Comparison of ENCODE assay signal across 11 cellular contexts in the genomic region with DNA sequence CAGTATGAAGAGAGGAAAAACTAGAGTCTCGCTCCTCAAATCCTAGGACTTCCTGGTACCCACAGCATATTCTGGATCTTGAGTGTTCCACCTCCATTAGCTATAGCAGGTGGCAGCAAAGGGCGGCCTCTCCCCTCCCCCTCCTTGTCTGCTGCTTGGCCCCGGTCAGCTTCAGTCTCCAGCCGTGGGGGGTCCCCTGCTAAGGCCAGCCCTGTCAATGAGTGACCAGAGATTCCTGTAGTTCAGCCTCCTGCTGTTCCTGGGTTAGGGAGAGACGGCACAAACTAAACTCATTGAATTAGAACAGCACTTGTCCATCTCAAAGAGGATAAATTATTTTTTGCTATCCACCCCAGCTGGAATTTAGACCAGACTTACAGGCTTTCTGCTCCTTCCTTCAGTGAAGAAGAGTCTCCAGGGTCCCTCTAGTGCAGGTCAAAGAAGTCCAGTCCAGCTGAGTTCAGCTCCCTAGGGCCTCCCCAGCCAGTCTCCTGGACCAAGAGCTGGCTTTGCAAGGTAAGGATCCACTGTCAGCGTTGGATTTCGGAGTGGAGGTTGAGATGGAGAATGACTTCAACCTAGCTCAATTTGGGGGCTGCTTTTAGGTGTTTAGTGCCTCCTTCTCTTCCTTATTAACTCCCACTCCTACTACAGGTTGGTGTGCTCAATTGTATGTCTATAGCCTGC. TPM values are rescaled to one million over a fixed set of nuclear protein-coding genes. Genes with fewer than 3 reads are reported as not detected.
DNase-seq lines count a peak whose midpoint lies in the region; ATAC-seq, FAIRE-seq and TF ChIP-seq lines count a peak whose summit lies in the region.
"Had no signal": no experiment of that assay in that cellular context is flagged by ENCODE, and none has a peak within 500 bp of the region (broad histone marks: within the 10 kb centered on the region; RNA-seq: fewer than 3 reads in every experiment).

No MANE protein-coding gene starts in this region.

- no peak overlapping the region for H3K9ac ChIP-seq in kidney (ENCODE audit: low read length in 2 of 2)
- peak overlapping the region; percentile 37 for H3K9ac ChIP-seq in skeletal muscle satellite cell (ENCODE audit: low read depth, low read length)

- peak overlapping the region; percentile 69 for H3K4me2 ChIP-seq in skeletal muscle satellite cell (ENCODE audit: low read length)

- no peak for TF ChIP-seq CTCF in ascending aorta (IDR thresholded peaks at IDR 0.05)
- TF ChIP-seq CTCF in kidney (IDR thresholded peaks at IDR 0.05; ENCODE audit: borderline replicate concordance, extremely low read depth, insufficient read depth): no peak
- TF ChIP-seq CTCF in omental fat pad (IDR thresholded peaks at IDR 0.05): no peak

- H3K36me3 ChIP-seq in ascending aorta: peaks cover 17 to 21% of the 10 kb centered on the region in 2 donors
- H3K36me3 ChIP-seq in kidney (ENCODE audit: control insufficient read depth in 1 of 2, insufficient read depth in 2 of 2, low read length in 2 of 2): peaks cover 12 to 13% of the 10 kb centered on the region in 2 donors
- H3K36me3 ChIP-seq in skeletal muscle satellite cell (ENCODE audit: insufficient read depth, low read length): peaks cover 26% of the 10 kb centered on the region

- H3K9me3 ChIP-seq in ascending aorta (no peaks in the 10 kb centered on the region), kidney (ENCODE audit: control insufficient read depth in 1 of 2, low read length in 2 of 2) (no peaks in the 10 kb centered on the region), skeletal muscle satellite cell (replicated peaks; ENCODE audit: low read length) (no peaks in the 10 kb centered on the region)

- in situ Hi-C loops in Caki2 (cut with HindIII; ENCODE audit: low pct_unique_long_range_greater_than_20kb, low sequenced_read_pairs): no loop called here

- DNase-seq in Caki2 (ENCODE audit: low read depth) (peak; percentile 49), ascending aorta (ENCODE audit: low spot score in 2 of 2) (peak in 1 of 2 donors; percentile 63), kidney (peak; percentile 86), NCI-H2196 (lab: John Stamatoyannopoulos, UW; ENCODE audit: unreplicated experiment) (no peak), AML-193 (lab: John Stamatoyannopoulos, UW) (no peak), NCI-H1105 (lab: John Stamatoyannopoulos, UW) (no peak), omental fat pad (ENCODE audit: low spot score) (no peak)
- DNase-seq: foreskin melanocyte; GDM1; stimulated activated CD4-positive, alpha-beta T cell treated with anti-CD3 and anti-CD28 coated beads, Interleukin-12 subunit alpha, Interleukin-12 subunit beta, amount 100 ng/mL, for 4 hours had no signal

- ATAC-seq in omental fat pad (ENCODE audit: low FRiP score): no peak

- H3K4me1 ChIP-seq in ascending aorta (peaks cover 10 to 45% of the 10 kb centered on the region in 2 donors), kidney (ENCODE audit: control insufficient read depth in 1 of 2, insufficient read depth in 1 of 2, low read depth in 1 of 2, low read length in 2 of 2) (peaks cover 35 to 37% of the 10 kb centered on the region in 2 donors), skeletal muscle satellite cell (ENCODE audit: control insufficient read depth, insufficient read depth, low read length) (peaks cover 57% of the 10 kb centered on the region)

- no peaks in the 10 kb centered on the region for H3K27me3 ChIP-seq in ascending aorta
- no peaks in the 10 kb centered on the region for H3K27me3 ChIP-seq in skeletal muscle satellite cell (ENCODE audit: control insufficient read depth, insufficient read depth, low read length)

- H3K27ac ChIP-seq in ascending aorta (peak overlapping the region; percentile 94 to 99), kidney (ENCODE audit: low read depth in 2 of 2, low read length in 2 of 2) (peak overlapping the region; percentile 72 to 84)

- H3K4me3 ChIP-seq in ascending aorta (no peak overlapping the region), kidney (ENCODE audit: low read length in 2 of 2) (peak overlapping the region in 1 of 2 donors; percentile 42), skeletal muscle satellite cell (ENCODE audit: low read length) (no peak overlapping the region)

- intact Hi-C loops in ascending aorta (cut with DNase I): no loop called here
- intact Hi-C loops in kidney (cut with DNase I): no loop called here

- no peak for FAIRE-seq in kidney (lab: Jason Lieb, UNC)

RNA-seq across cellular contexts. Expression of a gene that starts 1.1 kb away (rescaled TPM):
- 24.8 and 26.6 TPM in 2 replicates for total RNA-seq in Caki2 (2014; rRNA removed; shearing (Covaris generic); ENCODE audit: low replicate concordance)
- total RNA-seq in ascending aorta (200 TPM), kidney (118 TPM), omental fat pad (100 to 1,000 TPM; 163 to 363 (median 245) TPM)
- 39.1 TPM for polyA plus RNA-seq in kidney (ENCODE audit: insufficient read depth, low read depth, low replicate concordance)
- 107 and 124 TPM in 2 replicates for total RNA-seq in skeletal muscle satellite cell (2012; rRNA removed)

RNA-seq across cellular contexts. Expression of a gene that starts 34.1 kb away (rescaled TPM):
- total RNA-seq in Caki2 (2014; rRNA removed; shearing (Covaris generic); ENCODE audit: low replicate concordance): 66.8 and 80.1 TPM in 2 replicates
- total RNA-seq in ascending aorta (93.8 TPM), kidney (107 TPM), omental fat pad (100 to 1,000 TPM in 3 of 4 donors, 10 to 100 TPM in 1; 89.7 to 135 (median 117) TPM)
- 64.7 TPM for polyA plus RNA-seq in kidney (ENCODE audit: insufficient read depth, low read depth, low replicate concordance)
- total RNA-seq in skeletal muscle satellite cell (2012; rRNA removed): 161 and 162 TPM in 2 replicates

RNA-seq across cellular contexts. Expression of a gene that starts 40.6 kb away (rescaled TPM):
- total RNA-seq in Caki2 (2014; rRNA removed; shearing (Covaris generic); ENCODE audit: low replicate concordance): 11.9 and 21.1 TPM in 2 replicates
- total RNA-seq in ascending aorta (34.9 TPM), kidney (21.1 TPM), omental fat pad (10 to 100 TPM; 18.1 to 31.4 (median 21.7) TPM)
- polyA plus RNA-seq in kidney (ENCODE audit: insufficient read depth, low read depth, low replicate concordance): 28.7 TPM
- total RNA-seq in skeletal muscle satellite cell (2012; rRNA removed): 31.2 and 40.6 TPM in 2 replicates

Comparison
In these comparisons a context has a peak if more than half of its experiments do, and no peak if none do; other contexts are left out.
1. DNase-seq: peak in Caki2 (single experiment) and kidney (single experiment); none in NCI-H2196 (single experiment), AML-193 (0 of 2), NCI-H1105 (single experiment) and omental fat pad (single experiment).